In genomic region chr12:120119395-120119973, GRCh38 we compare ENCODE assay signal across 7 cellular contexts. TPM values are rescaled to one million over a fixed set of nuclear protein-coding genes. Genes with fewer than 3 reads are reported as not detected.
DNase-seq lines count a peak whose midpoint lies in the region; ATAC-seq and TF ChIP-seq lines count a peak whose summit lies in the region.

No MANE protein-coding gene starts in this region.

- H3K9me3 Mint-ChIP-seq in activated naive CD4-positive, alpha-beta T cell treated with anti-CD3 and anti-CD28 coated beads, Interleukin-2, amount 50 U/mL, for 72 hours: no peaks in the 10 kb centered on the region

- peaks cover 23 to 57% of the 10 kb centered on the region in 2 donors for H3K4me1 ChIP-seq in left lung

- TF ChIP-seq CTCF in left lung (IDR thresholded peaks at IDR 0.05): no peak

- peaks cover 0 to 3% of the 10 kb centered on the region in 2 donors for H3K36me3 ChIP-seq in left lung

- H3K27ac Mint-ChIP-seq in activated naive CD4-positive, alpha-beta T cell treated with anti-CD3 and anti-CD28 coated beads, Interleukin-2, amount 50 U/mL, for 72 hours: peak overlapping the region; percentile 87 to 89

- H3K4me3 ChIP-seq in left lung: no peak overlapping the region

- H3K27ac ChIP-seq in left lung: peak overlapping the region in 1 of 2 donors; percentile 96

- ATAC-seq in GM18868 (IDR thresholded peaks at IDR 0.05; ENCODE audit: unreplicated experiment) (peak; percentile 37), HG03565 (IDR thresholded peaks at IDR 0.05; ENCODE audit: unreplicated experiment) (peak; percentile 21), left lung (no peak)
- ATAC-seq in activated naive CD4-positive, alpha-beta T cell treated with anti-CD3 and anti-CD28 coated beads, Interleukin-2, amount 50 U/mL, for 72 hours: peak; percentile 59

- H3K27me3 ChIP-seq in left lung: no peaks in the 10 kb centered on the region

- DNase-seq in activated naive CD4-positive, alpha-beta T cell treated with anti-CD3 and anti-CD28 coated beads, Interleukin-2, amount 50 U/mL, for 72 hours (ENCODE audit: low spot score in 2 of 2): peak in 1 of 2 donors; percentile 43
- DNase-seq in stimulated activated CD4-positive, alpha-beta T cell treated with anti-CD3 and anti-CD28 coated beads, Interleukin-15, amount 100 ng/mL, for 24 hours: peak; percentile 61
- DNase-seq in left lung (no peak), midbrain (lab: John Stamatoyannopoulos, UW) (no peak), globus pallidus (ENCODE audit: low spot score) (no peak)

- peaks cover 27 to 32% of the 10 kb centered on the region in 2 donors for H3K36me3 Mint-ChIP-seq in activated naive CD4-positive, alpha-beta T cell treated with anti-CD3 and anti-CD28 coated beads, Interleukin-2, amount 50 U/mL, for 72 hours

- H3K9me3 ChIP-seq in left lung: no peaks in the 10 kb centered on the region

- intact Hi-C loops in left lung (cut with DNase I): no loop called here

RNA-seq across cellular contexts. Expression of gene RAB35, which starts 2.9 kb away (rescaled TPM):
- total RNA-seq in activated naive CD4-positive, alpha-beta T cell treated with anti-CD3 and anti-CD28 coated beads, Interleukin-2, amount 50 U/mL, for 72 hours: 10 to 100 TPM; 38.7 to 59.6 TPM
- total RNA-seq in left lung: 10 to 100 TPM; 37.6 to 54.2 TPM
